8 cellular contexts compared by ENCODE assay signal in genomic region chr10:17226891-17227303, GRCh38. TPM values are rescaled to one million over a fixed set of nuclear protein-coding genes. Genes with fewer than 3 reads are reported as not detected.
DNase-seq lines count a peak whose midpoint lies in the region; ATAC-seq and TF ChIP-seq lines count a peak whose summit lies in the region.
"Had no signal": no experiment of that assay in that cellular context is flagged by ENCODE, and none has a peak within 500 bp of the region (broad histone marks: within the 10 kb centered on the region; RNA-seq: fewer than 3 reads in every experiment).

No MANE protein-coding gene starts in this region.

- H3K4me3 Mint-ChIP-seq in activated CD8-positive, alpha-beta T cell treated with anti-CD3 and anti-CD28 coated beads, Interleukin-2, amount 10 ng/mL, durations not matched to agents 7 days and 5 days, result peak overlapping the region; percentile 91

- intact Hi-C loops in stomach (cut with DNase I; ENCODE audit: low total_unique reads), result no loop called here

- DNase-seq in activated CD8-positive, alpha-beta T cell treated with anti-CD3 and anti-CD28 coated beads, Interleukin-2, amount 10 ng/mL, durations not matched to agents 7 days and 5 days, result no peak
- DNase-seq in stomach (no peak), NK-92 (lab: John Stamatoyannopoulos, UW; ENCODE audit: unreplicated experiment) (no peak)
- DNase-seq: activated CD4-positive, alpha-beta T cell treated with anti-CD3 and anti-CD28 coated beads for 1 hour had no signal

- no peaks in the 10 kb centered on the region for H3K9me3 Mint-ChIP-seq in activated CD8-positive, alpha-beta T cell treated with anti-CD3 and anti-CD28 coated beads, Interleukin-2, amount 10 ng/mL, durations not matched to agents 7 days and 5 days (ENCODE audit: insufficient read depth)

- WGBS in stomach, 5 donors, result 78 to 85% (median 81%) methylated on average over 8 of the region's 8 CpGs

- no peak for TF ChIP-seq EP300 in stomach (IDR thresholded peaks at IDR 0.05)

- no peak overlapping the region for H3K9ac ChIP-seq in HUES48 (ENCODE audit: low read depth, low read length)

- H3K27ac Mint-ChIP-seq in activated CD8-positive, alpha-beta T cell treated with anti-CD3 and anti-CD28 coated beads, Interleukin-2, amount 10 ng/mL, durations not matched to agents 7 days and 5 days, result peak overlapping the region; percentile 96

- H3K36me3 ChIP-seq in HUES48 (ENCODE audit: control insufficient read depth, insufficient read depth, low read length) (peaks cover 11% of the 10 kb centered on the region), stomach (peaks cover 0 to 10% (median 7%) of the 10 kb centered on the region in 4 donors)

- H3K36me3 Mint-ChIP-seq in activated CD8-positive, alpha-beta T cell treated with anti-CD3 and anti-CD28 coated beads, Interleukin-2, amount 10 ng/mL, durations not matched to agents 7 days and 5 days (ENCODE audit: low read depth), result peaks cover 48% of the 10 kb centered on the region

- no peak for ATAC-seq in activated CD8-positive, alpha-beta T cell treated with anti-CD3 and anti-CD28 coated beads, Interleukin-2, amount 10 ng/mL, durations not matched to agents 7 days and 5 days
- no peak for ATAC-seq in HG02642 (IDR thresholded peaks at IDR 0.05; ENCODE audit: poor library complexity, unreplicated experiment)
- no peak for ATAC-seq in HG02981 (IDR thresholded peaks at IDR 0.05; ENCODE audit: unreplicated experiment)

- H3K27me3 ChIP-seq in HUES48 (ENCODE audit: control insufficient read depth, insufficient read depth, low read length) (peaks cover 32% of the 10 kb centered on the region), stomach (peaks cover 0 to 12% (median 7%) of the 10 kb centered on the region in 3 donors)

- no peaks in the 10 kb centered on the region for H3K27me3 Mint-ChIP-seq in activated CD8-positive, alpha-beta T cell treated with anti-CD3 and anti-CD28 coated beads, Interleukin-2, amount 10 ng/mL, durations not matched to agents 7 days and 5 days (ENCODE audit: low read depth)

- no peaks in the 10 kb centered on the region for H3K9me3 ChIP-seq in HUES48 (ENCODE audit: control insufficient read depth, insufficient read depth, low read length)
- H3K9me3 ChIP-seq in iPS-18c (ENCODE audit: control insufficient read depth, insufficient read depth, low read length), result peaks cover 6% of the 10 kb centered on the region
- H3K9me3 ChIP-seq in stomach, result no peaks in the 10 kb centered on the region

- TF ChIP-seq CTCF in stomach (IDR thresholded peaks at IDR 0.05), result no peak

- H3K4me3 ChIP-seq in HUES48 (ENCODE audit: low read depth, low read length), result peak overlapping the region; percentile 77
- H3K4me3 ChIP-seq in iPS-18c (ENCODE audit: insufficient read depth, low read depth, low read length), result 0 out of 2 replicates have a peak overlapping the region, but pooled peaks have one; percentile 2
- H3K4me3 ChIP-seq in stomach, result peak overlapping the region in 3 of 4 donors; percentile 74 to 85 (median 82)

- TF ChIP-seq POLR2A in stomach (IDR thresholded peaks at IDR 0.05), result no peak

- peaks cover 45% of the 10 kb centered on the region for H3K4me1 Mint-ChIP-seq in activated CD8-positive, alpha-beta T cell treated with anti-CD3 and anti-CD28 coated beads, Interleukin-2, amount 10 ng/mL, durations not matched to agents 7 days and 5 days (ENCODE audit: low read depth)

- peak overlapping the region; percentile 95 for H3K27ac ChIP-seq in HUES48 (ENCODE audit: low read depth, low read length)
- peak overlapping the region; percentile 5 to 99 (median 97) for H3K27ac ChIP-seq in stomach

- CTCF ChIA-PET in activated CD8-positive, alpha-beta T cell treated with anti-CD3 and anti-CD28 coated beads, Interleukin-2, amount 10 ng/mL, durations not matched to agents 7 days and 5 days (lab: Charles Lee), result interaction anchor here (0.7 to 4.6 kb wide), 8 partner anchors 8 to 203 kb away, joined by 3 to 35 read pairs (median 5); partner anchors contain the start of gene TRDMT1

- POLR2A ChIA-PET in activated CD8-positive, alpha-beta T cell treated with anti-CD3 and anti-CD28 coated beads, Interleukin-2, amount 10 ng/mL, durations not matched to agents 7 days and 5 days (lab: Charles Lee), result interaction anchor here (2.8 to 7.6 kb wide), 7 partner anchors 11 to 410 kb away, joined by 11 to 150 read pairs (median 74); partner anchors contain the start of genes RSU1 and TRDMT1

- H3K4me1 ChIP-seq in HUES48 (ENCODE audit: control insufficient read depth, insufficient read depth, low read length), result peaks cover 16% of the 10 kb centered on the region
- peaks cover 17 to 48% (median 43%) of the 10 kb centered on the region in 4 donors for H3K4me1 ChIP-seq in stomach

RNA-seq across cellular contexts. Expression of gene VIM, which starts 1.1 kb away (rescaled TPM):
- 1,000 to 10,000 TPM; 2,550 to 2,568 TPM for total RNA-seq in activated CD8-positive, alpha-beta T cell treated with anti-CD3 and anti-CD28 coated beads, Interleukin-2, amount 10 ng/mL, durations not matched to agents 7 days and 5 days
- total RNA-seq in stomach, result 100 to 1,000 TPM; 348 to 723 (median 536) TPM
- 100 to 1,000 TPM; 269 to 570 (median 340) TPM for polyA plus RNA-seq in stomach

RNA-seq across cellular contexts. Expression of gene TRDMT1, which starts 25.4 kb away (rescaled TPM):
- total RNA-seq in activated CD8-positive, alpha-beta T cell treated with anti-CD3 and anti-CD28 coated beads, Interleukin-2, amount 10 ng/mL, durations not matched to agents 7 days and 5 days, result 10 to 100 TPM; 11.6 to 13.6 TPM
- total RNA-seq in stomach, result 10 to 100 TPM in 3 of 5 donors, 1 to 10 TPM in 2; 2.9 to 44.9 (median 10.7) TPM
- 1 to 10 TPM; 1.4 to 3.9 (median 3.4) TPM for polyA plus RNA-seq in stomach

Comparison
In these comparisons a context has a peak if more than half of its experiments do, and no peak if none do; other contexts are left out.
1. H3K4me3 ChIP-seq: peak in every context shown above with its lines; median percentile 82 in stomach; 77 in HUES48; 2 in iPS-18c.